ENCODE assay signal across 9 cellular contexts in the genomic region with DNA sequence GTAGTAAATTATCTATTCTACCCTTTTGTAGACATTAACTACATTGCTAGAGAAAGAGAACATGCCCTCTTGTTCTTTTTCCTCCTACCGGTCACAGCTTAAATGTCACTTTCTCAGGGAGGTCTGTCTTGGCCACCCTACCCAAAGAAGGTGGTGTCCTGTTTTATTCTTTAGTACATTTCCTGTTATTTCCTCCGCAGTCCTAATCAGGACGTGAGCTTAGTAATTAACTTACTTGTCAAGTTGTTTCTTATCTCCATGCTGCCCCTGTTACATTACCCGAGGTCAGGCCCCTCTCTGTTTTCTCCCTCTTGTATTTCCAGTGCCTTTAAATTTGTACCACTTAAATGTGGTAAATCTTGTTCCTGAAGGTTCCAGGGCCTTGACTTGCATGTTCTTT.
DNase-seq lines count a peak whose midpoint lies in the region; ATAC-seq and TF ChIP-seq lines count a peak whose summit lies in the region.
"Had no signal": no experiment of that assay in that cellular context is flagged by ENCODE, and none has a peak within 500 bp of the region (broad histone marks: within the 10 kb centered on the region; RNA-seq: fewer than 3 reads in every experiment).

No MANE protein-coding gene starts in this region.

- BruUV-seq in IMR-90 (replicated peaks; lab: Mats Ljungman, UMichigan) = no TSS peak
- no TSS peak for BruUV-seq in PC-3 (replicated peaks; lab: Mats Ljungman, UMichigan)

- no peak overlapping the region for H2BK5ac ChIP-seq in IMR-90 (ENCODE audit: low read depth, low read length, poor library complexity, severe bottlenecking)

- H3K56ac ChIP-seq in IMR-90 (ENCODE audit: extremely low read depth, insufficient read depth, low read length) = no peak overlapping the region

- H3K4me1 ChIP-seq in IMR-90 (ENCODE audit: control insufficient read depth, insufficient read depth, low read length) (peaks cover 14% of the 10 kb centered on the region), muscle layer of colon (ENCODE audit: insufficient read depth, low read length) (peaks cover 40% of the 10 kb centered on the region), PC-3 (ENCODE audit: insufficient read depth, low read length) (no peaks in the 10 kb centered on the region)

- H4K20me1 ChIP-seq in IMR-90 (ENCODE audit: insufficient read depth, low read length) (no peaks in the 10 kb centered on the region), PC-3 (ENCODE audit: low read length) (no peaks in the 10 kb centered on the region)

- no peak overlapping the region for H2BK120ac ChIP-seq in IMR-90 (ENCODE audit: low read depth, low read length)

- no peaks in the 10 kb centered on the region for H3K79me1 ChIP-seq in IMR-90 (ENCODE audit: low read depth in 1 of 2, low read length in 2 of 2)

- H3K9me1 ChIP-seq in IMR-90 (ENCODE audit: insufficient read depth, low read length) = peaks cover 11% of the 10 kb centered on the region

- H3K4me3 ChIP-seq in IMR-90 (ENCODE audit: insufficient read depth, low read depth, low read length) (no peak overlapping the region), muscle layer of colon (ENCODE audit: low read depth in 1 of 2, low read length in 2 of 2) (no peak overlapping the region), H7 (ENCODE audit: insufficient read depth, low read depth, low read length) (no peak overlapping the region), PC-3 (ENCODE audit: low read length) (no peak overlapping the region)

- intact Hi-C loops in IMR-90 (cut with micrococcal nuclease) (no loop called here), PC-3 (cut with micrococcal nuclease) (no loop called here)

- H3K23ac ChIP-seq in IMR-90 (ENCODE audit: low read depth, low read length) = no peak overlapping the region

- no peak overlapping the region for H2BK15ac ChIP-seq in IMR-90 (ENCODE audit: low read depth, low read length)

- dilution Hi-C loops in IMR-90 (cut with HindIII; ENCODE audit: low sequenced_read_pairs, unreplicated experiment) = no loop called here

- no peak overlapping the region for H3K14ac ChIP-seq in IMR-90 (replicated peaks; ENCODE audit: low read depth, low read length)

- H3K4me2 ChIP-seq in IMR-90 (ENCODE audit: low read depth, low read length) (no peak overlapping the region), PC-3 (ENCODE audit: low read length) (no peak overlapping the region)

- H3K9ac ChIP-seq in IMR-90 (ENCODE audit: low read depth, low read length) (no peak overlapping the region), muscle layer of colon (ENCODE audit: low read length) (no peak overlapping the region), PC-3 (ENCODE audit: low read length) (no peak overlapping the region)

- H3K27ac ChIP-seq in IMR-90 (ENCODE audit: insufficient read depth, low read length) = no peak overlapping the region
- peak overlapping the region; percentile 48 for H3K27ac ChIP-seq in muscle layer of colon (ENCODE audit: low read depth, low read length)
- H3K27ac ChIP-seq in PC-3 (ENCODE audit: low read length) = no peak overlapping the region

- TF ChIP-seq CTCF in IMR-90 (conservative IDR thresholded peaks at IDR 0.05; ENCODE audit: low read depth, low read length) (no peak), PC-3 (conservative IDR thresholded peaks at IDR 0.05; ENCODE audit: low read depth, low read length) (no peak)

- H4K5ac ChIP-seq in IMR-90 (ENCODE audit: low read depth, low read length) = no peak overlapping the region

- H2AK5ac ChIP-seq in IMR-90 (ENCODE audit: low read depth, low read length) = peak overlapping the region; percentile 27; the same call in 1 of the 2 replicates

- no peak overlapping the region for H2AK9ac ChIP-seq in IMR-90 (replicated peaks; ENCODE audit: low read depth, low read length, poor library complexity)

- no peak overlapping the region for H3K4ac ChIP-seq in IMR-90 (ENCODE audit: low read depth, low read length)

- ATAC-seq in GM18861 (IDR thresholded peaks at IDR 0.05; ENCODE audit: unreplicated experiment) (peak; percentile 22), GM21576 (IDR thresholded peaks at IDR 0.05; ENCODE audit: unreplicated experiment) (peak; percentile 20), IMR-90 (ENCODE audit: low read depth) (no peak), PC-3 (no peak)

- no peak for DNase-seq in IMR-90
- no peak for DNase-seq in GF-D8 (lab: John Stamatoyannopoulos, UW)
- no peak for DNase-seq in H7
- no peak for DNase-seq in NCI-H2196 (lab: John Stamatoyannopoulos, UW; ENCODE audit: unreplicated experiment)
- DNase-seq in PC-3 = no peak
- DNase-seq: caudate nucleus had no signal

- no CpG with 5 or more reads among the region's 4 CpGs for WGBS in IMR-90 (ENCODE audit: extremely low coverage in 2 of 2, insufficient read length in 1 of 2), 2 experiments

- TF ChIP-seq POLR2A in IMR-90 (IDR thresholded peaks at IDR 0.05; ENCODE audit: low read depth, low read length) = no peak

- H3K79me2 ChIP-seq in PC-3 (ENCODE audit: low read length) = no peaks in the 10 kb centered on the region

- no peaks in the 10 kb centered on the region for H3K36me3 ChIP-seq in IMR-90 (ENCODE audit: control insufficient read depth, insufficient read depth, low read length)
- H3K36me3 ChIP-seq in muscle layer of colon (ENCODE audit: insufficient read depth, low read length) = no peaks in the 10 kb centered on the region
- H3K36me3 ChIP-seq in H7 (replicated peaks; ENCODE audit: control insufficient read depth, insufficient read depth, low read length) = no peaks in the 10 kb centered on the region
- H3K36me3 ChIP-seq in PC-3 (ENCODE audit: low read depth, low read length) = no peaks in the 10 kb centered on the region

- CTCF ChIA-PET in IMR-90 (lab: Yijun Ruan, JAX) (no interaction called here), PC-3 (lab: Charles Lee) (no interaction called here)

- no peak overlapping the region for H2AFZ ChIP-seq in IMR-90 (replicated peaks; ENCODE audit: low read length, poor library complexity)
- no peak overlapping the region for H2AFZ ChIP-seq in PC-3 (ENCODE audit: low read length)

- peak overlapping the region; percentile 29; the same call in 1 of the 2 replicates for H3K18ac ChIP-seq in IMR-90 (ENCODE audit: low read depth, low read length)

- H3F3A ChIP-seq in PC-3 (ENCODE audit: low read length, unreplicated experiment) = no peaks in the 10 kb centered on the region

- POLR2A ChIA-PET in IMR-90 (lab: Charles Lee; ENCODE audit: unreplicated experiment) (interaction anchor here (0.6 kb wide), 1 partner anchor 197 kb away, joined by 4 read pairs; no protein-coding TSS in a partner anchor), PC-3 (lab: Charles Lee; ENCODE audit: unreplicated experiment) (no interaction called here)

- H3K9me3 ChIP-seq in IMR-90 (ENCODE audit: control insufficient read depth, insufficient read depth, low read length) (no peaks in the 10 kb centered on the region), muscle layer of colon (ENCODE audit: low read length) (no peaks in the 10 kb centered on the region), PC-3 (ENCODE audit: low read length) (no peaks in the 10 kb centered on the region)

- no peak for TF ChIP-seq RAD21 in IMR-90 (IDR thresholded peaks at IDR 0.05; ENCODE audit: low read length)

- H3K9me2 ChIP-seq in PC-3 (replicated peaks; ENCODE audit: low read length) = no peaks in the 10 kb centered on the region

- peak overlapping the region in 1 of 2 experiments; percentile 27; a peak in 1 of 4 replicates for H4K8ac ChIP-seq in IMR-90 (ENCODE audit: low read depth in 2 of 2, low read length in 2 of 2)

- in situ Hi-C loops in IMR-90 (cut with MboI; ENCODE audit: low sequenced_read_pairs) = no loop called here

- H2BK20ac ChIP-seq in IMR-90 (ENCODE audit: low read depth, low read length) = no peak overlapping the region

- H3K27me3 ChIP-seq in IMR-90 (ENCODE audit: control insufficient read depth, insufficient read depth, low read length) (no peaks in the 10 kb centered on the region), muscle layer of colon (ENCODE audit: control insufficient read depth in 1 of 2, insufficient read depth in 2 of 2, low read length in 2 of 2) (no peaks in the 10 kb centered on the region), H7 (ENCODE audit: control insufficient read depth, insufficient read depth, low read length) (no peaks in the 10 kb centered on the region), PC-3 (ENCODE audit: low read length) (no peaks in the 10 kb centered on the region)

- no peak overlapping the region for H4K91ac ChIP-seq in IMR-90 (ENCODE audit: insufficient read depth, low read depth, low read length)

TF ChIP-seq in IMR-90, 13 proteins besides CTCF, POLR2A, EP300 and RAD21 (continues in another document):
- no peak for TF ChIP-seq MAFK (IDR thresholded peaks at IDR 0.05; ENCODE audit: low read depth, low read length)
- TF ChIP-seq CEBPB (IDR thresholded peaks at IDR 0.05; ENCODE audit: low read depth, low read length) = no peak
- no peak for TF ChIP-seq NFE2L2 (IDR thresholded peaks at IDR 0.05; ENCODE audit: low read depth, low read length)
- no peak for TF ChIP-seq RFX5 (IDR thresholded peaks at IDR 0.05; ENCODE audit: low read depth, low read length)
- TF ChIP-seq, protein P1, sequence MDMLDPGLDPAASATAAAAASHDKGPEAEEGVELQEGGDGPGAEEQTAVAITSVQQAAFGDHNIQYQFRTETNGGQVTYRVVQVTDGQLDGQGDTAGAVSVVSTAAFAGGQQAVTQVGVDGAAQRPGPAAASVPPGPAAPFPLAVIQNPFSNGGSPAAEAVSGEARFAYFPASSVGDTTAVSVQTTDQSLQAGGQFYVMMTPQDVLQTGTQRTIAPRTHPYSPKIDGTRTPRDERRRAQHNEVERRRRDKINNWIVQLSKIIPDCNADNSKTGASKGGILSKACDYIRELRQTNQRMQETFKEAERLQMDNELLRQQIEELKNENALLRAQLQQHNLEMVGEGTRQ (IDR thresholded peaks at IDR 0.05; ENCODE audit: low read depth, low read length) = no peak
- TF ChIP-seq FOS (IDR thresholded peaks at IDR 0.05; ENCODE audit: low read depth, low read length) = no peak
- TF ChIP-seq, protein P2, sequence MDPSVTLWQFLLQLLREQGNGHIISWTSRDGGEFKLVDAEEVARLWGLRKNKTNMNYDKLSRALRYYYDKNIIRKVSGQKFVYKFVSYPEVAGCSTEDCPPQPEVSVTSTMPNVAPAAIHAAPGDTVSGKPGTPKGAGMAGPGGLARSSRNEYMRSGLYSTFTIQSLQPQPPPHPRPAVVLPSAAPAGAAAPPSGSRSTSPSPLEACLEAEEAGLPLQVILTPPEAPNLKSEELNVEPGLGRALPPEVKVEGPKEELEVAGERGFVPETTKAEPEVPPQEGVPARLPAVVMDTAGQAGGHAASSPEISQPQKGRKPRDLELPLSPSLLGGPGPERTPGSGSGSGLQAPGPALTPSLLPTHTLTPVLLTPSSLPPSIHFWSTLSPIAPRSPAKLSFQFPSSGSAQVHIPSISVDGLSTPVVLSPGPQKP (IDR thresholded peaks at IDR 0.05; ENCODE audit: borderline replicate concordance, low read depth, low read length) = no peak
- no peak for TF ChIP-seq SMC3 (IDR thresholded peaks at IDR 0.05; ENCODE audit: low read depth, low read length)
- no peak for TF ChIP-seq RCOR1 (IDR thresholded peaks at IDR 0.05; ENCODE audit: insufficient replicate concordance, low read length)
- TF ChIP-seq CHD1 (IDR thresholded peaks at IDR 0.05; ENCODE audit: low read depth, low read length) = no peak
- no peak for TF ChIP-seq MAZ (IDR thresholded peaks at IDR 0.05; ENCODE audit: borderline replicate concordance, low read depth, low read length)
- TF ChIP-seq MXI1 (IDR thresholded peaks at IDR 0.05; ENCODE audit: borderline replicate concordance, low read depth, low read length) = no peak

Comparison
In these comparisons a context has a peak if more than half of its experiments do, and no peak if none do; other contexts are left out.
1. ATAC-seq: peak in GM18861 (single experiment) and GM21576 (single experiment); none in IMR-90 (single experiment) and PC-3 (single experiment).